1 cellular context compared by ENCODE assay signal in genomic region chr22:22884888-22885840, GRCh38.
TF ChIP-seq lines count a peak whose summit lies in the region.

No MANE protein-coding gene starts in this region.

TF ChIP-seq in HepG2, 621 proteins besides CTCF, POLR2A, EP300 and RAD21 (continued from another document):
- TF ChIP-seq, protein P1, sequence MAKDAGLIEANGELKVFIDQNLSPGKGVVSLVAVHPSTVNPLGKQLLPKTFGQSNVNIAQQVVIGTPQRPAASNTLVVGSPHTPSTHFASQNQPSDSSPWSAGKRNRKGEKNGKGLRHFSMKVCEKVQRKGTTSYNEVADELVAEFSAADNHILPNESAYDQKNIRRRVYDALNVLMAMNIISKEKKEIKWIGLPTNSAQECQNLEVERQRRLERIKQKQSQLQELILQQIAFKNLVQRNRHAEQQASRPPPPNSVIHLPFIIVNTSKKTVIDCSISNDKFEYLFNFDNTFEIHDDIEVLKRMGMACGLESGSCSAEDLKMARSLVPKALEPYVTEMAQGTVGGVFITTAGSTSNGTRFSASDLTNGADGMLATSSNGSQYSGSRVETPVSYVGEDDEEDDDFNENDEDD (CRISPR knock-in tag; IDR thresholded peaks at IDR 0.05; ENCODE audit: borderline replicate concordance), result no peak
- no peak for TF ChIP-seq DRAP1 (CRISPR knock-in tag; IDR thresholded peaks at IDR 0.05)
- TF ChIP-seq ZNF792 (CRISPR knock-in tag; IDR thresholded peaks at IDR 0.05), result no peak
TF ChIP-seq in HepG2: peak in this region for 0.
